ENCODE assay signal across 19 cellular contexts in genomic region chr5:1002836-1003235, GRCh38. TPM values are rescaled to one million over a fixed set of nuclear protein-coding genes. Genes with fewer than 3 reads are reported as not detected.
DNase-seq lines count a peak whose midpoint lies in the region; ATAC-seq and TF ChIP-seq lines count a peak whose summit lies in the region.
"Had no signal": no experiment of that assay in that cellular context is flagged by ENCODE, and none has a peak within 500 bp of the region (broad histone marks: within the 10 kb centered on the region; RNA-seq: fewer than 3 reads in every experiment).

No MANE protein-coding gene starts in this region.

- no peak overlapping the region for H3K27ac Mint-ChIP-seq in naive thymus-derived CD4-positive, alpha-beta T cell
- H3K27ac Mint-ChIP-seq in nephron progenitor cell = no peak overlapping the region
- H3K27ac Mint-ChIP-seq: CD4-positive, CD25-positive, alpha-beta regulatory T cell had no signal

- intact Hi-C loops in naive thymus-derived CD4-positive, alpha-beta T cell (cut with micrococcal nuclease) = no loop called here

- peaks cover 0 to 3% of the 10 kb centered on the region in 2 donors for H3K27me3 ChIP-seq in naive thymus-derived CD4-positive, alpha-beta T cell (ENCODE audit: control insufficient read depth in 2 of 2, insufficient read depth in 2 of 2, low read length in 2 of 2)

- H3K9me3 ChIP-seq in naive thymus-derived CD4-positive, alpha-beta T cell (ENCODE audit: control insufficient read depth in 2 of 3, low read length in 3 of 3) = no peaks in the 10 kb centered on the region

- no peak overlapping the region for H3K27ac ChIP-seq in naive thymus-derived CD4-positive, alpha-beta T cell (ENCODE audit: low read depth, low read length)
- H3K27ac ChIP-seq: 22Rv1 had no signal

- no peak for ATAC-seq in naive thymus-derived CD4-positive, alpha-beta T cell
- ATAC-seq in HG02763 (IDR thresholded peaks at IDR 0.05; ENCODE audit: unreplicated experiment) = no peak

- no peaks in the 10 kb centered on the region for H3K36me3 Mint-ChIP-seq in naive thymus-derived CD4-positive, alpha-beta T cell
- H3K36me3 Mint-ChIP-seq in nephron progenitor cell (ENCODE audit: low read depth) = no peaks in the 10 kb centered on the region
- H3K36me3 Mint-ChIP-seq: CD4-positive, CD25-positive, alpha-beta regulatory T cell had no signal

- no peak for TF ChIP-seq CTCF in nephron progenitor cell (IDR thresholded peaks at IDR 0.05)

- POLR2A ChIA-PET in naive thymus-derived CD4-positive, alpha-beta T cell (lab: Charles Lee) = no interaction called here

- H3K4me3 ChIP-seq in naive thymus-derived CD4-positive, alpha-beta T cell (ENCODE audit: low read length) = no peak overlapping the region

- H3K36me3 ChIP-seq in naive thymus-derived CD4-positive, alpha-beta T cell (ENCODE audit: control insufficient read depth in 2 of 3, insufficient read depth in 3 of 3, low read length in 3 of 3) = no peaks in the 10 kb centered on the region

- peaks cover 7 to 30% (median 19%) of the 10 kb centered on the region in 7 donors for H3K4me1 Mint-ChIP-seq in naive thymus-derived CD4-positive, alpha-beta T cell
- H3K4me1 Mint-ChIP-seq in nephron progenitor cell = peaks cover 21% of the 10 kb centered on the region

- peaks cover 6 to 25% of the 10 kb centered on the region in 2 donors for H3K4me1 ChIP-seq in naive thymus-derived CD4-positive, alpha-beta T cell (ENCODE audit: control insufficient read depth in 2 of 2, insufficient read depth in 2 of 2, low read length in 2 of 2)

- H3K9me3 Mint-ChIP-seq in naive thymus-derived CD4-positive, alpha-beta T cell = no peaks in the 10 kb centered on the region
- no peaks in the 10 kb centered on the region for H3K9me3 Mint-ChIP-seq in nephron progenitor cell
- H3K9me3 Mint-ChIP-seq: CD4-positive, CD25-positive, alpha-beta regulatory T cell had no signal

- H3K27me3 Mint-ChIP-seq in naive thymus-derived CD4-positive, alpha-beta T cell = peaks cover 9 to 46% (median 14%) of the 10 kb centered on the region in 5 donors
- peaks cover 44% of the 10 kb centered on the region for H3K27me3 Mint-ChIP-seq in nephron progenitor cell (ENCODE audit: low read depth, poor library complexity)

- CTCF ChIA-PET in naive thymus-derived CD4-positive, alpha-beta T cell (lab: Charles Lee) = no interaction called here

- DNase-seq in DMS53 (lab: John Stamatoyannopoulos, UW) (peak; percentile 46), DMS53 treated with DMSO at 0.1 percent for 48 hours (lab: John Stamatoyannopoulos, UW; ENCODE audit: unreplicated experiment) (no peak), DMS 273 treated with DMSO at 0.1 percent for 48 hours (lab: John Stamatoyannopoulos, UW) (no peak), nephron progenitor cell (no peak)
- peak; percentile 0 for DNase-seq in stimulated activated CD4-positive, alpha-beta T cell treated with anti-CD3 and anti-CD28 coated beads, Interleukin-15, amount 100 ng/mL, for 24 hours
- no peak for DNase-seq in stimulated activated CD4-positive, alpha-beta T cell treated with anti-CD3 and anti-CD28 coated beads, Interleukin-4, amount 100 ng/mL, for 24 hours
- peak in 1 of 9 donors; percentile 19 for DNase-seq in naive thymus-derived CD4-positive, alpha-beta T cell
- DNase-seq: activated CD4-positive, CD25-positive, alpha-beta regulatory T cell; caudate nucleus; effector CD8-positive, alpha-beta T cell; EL; nucleus accumbens; stimulated activated CD4-positive, alpha-beta T cell treated with anti-CD3 and anti-CD28 coated beads, Interleukin-2, amount 100 ng/mL, for 48 hours; T-helper 1 cell had no signal

- H3K4me3 Mint-ChIP-seq in naive thymus-derived CD4-positive, alpha-beta T cell = peak overlapping the region in 6 of 10 donors; percentile 66 to 85 (median 79)
- no peak overlapping the region for H3K4me3 Mint-ChIP-seq in nephron progenitor cell

RNA-seq across cellular contexts. Expression of gene NKD2, which starts 5.8 kb away (rescaled TPM):
- 1 to 10 TPM in 1 of 5 experiments, not detected in 4; 4.8 TPM for total RNA-seq in naive thymus-derived CD4-positive, alpha-beta T cell
- polyA plus RNA-seq in naive thymus-derived CD4-positive, alpha-beta T cell = not detected
- total RNA-seq: CD4-positive, CD25-positive, alpha-beta regulatory T cell had no signal
- polyA plus RNA-seq: CD4-positive, CD25-positive, alpha-beta regulatory T cell; fibroblast of lung; keratinocyte had no signal

Comparison
In these comparisons a context has a peak if more than half of its experiments do, and no peak if none do; other contexts are left out.
1. DNase-seq: peak in DMS53 (single experiment) and stimulated activated CD4-positive, alpha-beta T cell treated with anti-CD3 and anti-CD28 coated beads, Interleukin-15, amount 100 ng/mL, for 24 hours (single experiment); none in DMS53 treated with DMSO at 0.1 percent for 48 hours (single experiment), stimulated activated CD4-positive, alpha-beta T cell treated with anti-CD3 and anti-CD28 coated beads, Interleukin-4, amount 100 ng/mL, for 24 hours (single experiment), DMS 273 treated with DMSO at 0.1 percent for 48 hours (single experiment) and nephron progenitor cell (single experiment).